In the genomic region with DNA sequence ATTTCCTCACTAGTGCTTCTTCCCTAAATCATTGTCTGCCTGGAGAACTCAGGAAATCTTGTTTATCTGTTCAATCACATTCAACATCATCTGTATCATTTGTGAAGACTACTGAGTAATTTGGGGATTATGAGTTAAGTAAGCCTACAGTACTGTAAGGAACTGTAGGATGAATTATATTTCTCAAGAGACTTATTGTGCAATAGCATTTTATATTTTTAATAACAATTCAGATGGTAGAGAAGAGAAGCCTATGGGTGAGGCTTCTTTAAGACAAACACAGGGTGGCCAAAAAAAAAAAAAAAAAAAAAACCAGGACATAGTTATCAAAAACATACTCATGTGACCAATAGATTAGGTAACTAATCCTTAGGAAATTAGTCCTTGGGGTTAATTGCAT, we compare ENCODE assay signal across 8 cellular contexts.
"Had no signal": no experiment of that assay in that cellular context is flagged by ENCODE, and none has a peak within 500 bp of the region (broad histone marks: within the 10 kb centered on the region; RNA-seq: fewer than 3 reads in every experiment).

No MANE protein-coding gene starts in this region.

- DNase-seq: GM23248, GOT3, H7, HFFc6, KG1 had no signal

- H2AFZ ChIP-seq: GM23248 had no signal

- H3K4me1 ChIP-seq: HAP-1 had no signal

- H3K36me3 ChIP-seq: HAP-1 had no signal

- H3K27ac ChIP-seq: GM23248, HL-60 had no signal

- H3K9ac ChIP-seq: GM23248 had no signal

- ATAC-seq: HCT116 had no signal

- H3K4me3 ChIP-seq: GM23248, HAP-1 had no signal

- H3K9me3 ChIP-seq: HAP-1 had no signal
